In genomic region chr3:32983124-32983523, GRCh38 we compare ENCODE assay signal across 1 cellular context.
TF ChIP-seq lines count a peak whose summit lies in the region.

No MANE protein-coding gene starts in this region.

TF ChIP-seq in SK-N-SH, 30 proteins besides CTCF, POLR2A, EP300 and RAD21 (continued from another document):
- TF ChIP-seq ZBTB33 (IDR thresholded peaks at IDR 0.05; ENCODE audit: borderline replicate concordance, low read depth) (no peak), NRF1 (IDR thresholded peaks at IDR 0.05; ENCODE audit: low read depth, low read length) (no peak), FOXM1 (IDR thresholded peaks at IDR 0.05; ENCODE audit: low read depth) (no peak)
